ENCODE assay signal across 2 cellular contexts in the genomic region with DNA sequence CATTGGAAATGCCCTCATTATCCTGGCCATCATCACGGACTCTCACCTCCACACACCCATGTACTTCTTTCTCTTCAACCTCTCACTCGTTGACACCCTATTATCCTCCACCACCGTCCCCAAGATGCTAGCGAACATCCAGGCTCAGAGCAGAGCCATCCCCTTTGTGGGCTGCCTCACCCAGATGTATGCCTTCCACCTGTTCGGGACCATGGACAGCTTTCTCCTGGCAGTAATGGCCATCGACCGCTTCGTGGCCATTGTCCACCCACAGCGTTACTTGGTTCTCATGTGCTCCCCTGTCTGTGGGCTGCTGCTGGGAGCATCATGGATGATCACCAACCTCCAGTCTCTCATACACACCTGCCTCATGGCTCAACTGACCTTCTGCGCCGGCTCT.
TF ChIP-seq lines count a peak whose summit lies in the region.

No MANE protein-coding gene starts in this region.

TF ChIP-seq in A549, 52 proteins besides CTCF, POLR2A, EP300 and RAD21 (continued from another document):
- TF ChIP-seq, protein P1, sequence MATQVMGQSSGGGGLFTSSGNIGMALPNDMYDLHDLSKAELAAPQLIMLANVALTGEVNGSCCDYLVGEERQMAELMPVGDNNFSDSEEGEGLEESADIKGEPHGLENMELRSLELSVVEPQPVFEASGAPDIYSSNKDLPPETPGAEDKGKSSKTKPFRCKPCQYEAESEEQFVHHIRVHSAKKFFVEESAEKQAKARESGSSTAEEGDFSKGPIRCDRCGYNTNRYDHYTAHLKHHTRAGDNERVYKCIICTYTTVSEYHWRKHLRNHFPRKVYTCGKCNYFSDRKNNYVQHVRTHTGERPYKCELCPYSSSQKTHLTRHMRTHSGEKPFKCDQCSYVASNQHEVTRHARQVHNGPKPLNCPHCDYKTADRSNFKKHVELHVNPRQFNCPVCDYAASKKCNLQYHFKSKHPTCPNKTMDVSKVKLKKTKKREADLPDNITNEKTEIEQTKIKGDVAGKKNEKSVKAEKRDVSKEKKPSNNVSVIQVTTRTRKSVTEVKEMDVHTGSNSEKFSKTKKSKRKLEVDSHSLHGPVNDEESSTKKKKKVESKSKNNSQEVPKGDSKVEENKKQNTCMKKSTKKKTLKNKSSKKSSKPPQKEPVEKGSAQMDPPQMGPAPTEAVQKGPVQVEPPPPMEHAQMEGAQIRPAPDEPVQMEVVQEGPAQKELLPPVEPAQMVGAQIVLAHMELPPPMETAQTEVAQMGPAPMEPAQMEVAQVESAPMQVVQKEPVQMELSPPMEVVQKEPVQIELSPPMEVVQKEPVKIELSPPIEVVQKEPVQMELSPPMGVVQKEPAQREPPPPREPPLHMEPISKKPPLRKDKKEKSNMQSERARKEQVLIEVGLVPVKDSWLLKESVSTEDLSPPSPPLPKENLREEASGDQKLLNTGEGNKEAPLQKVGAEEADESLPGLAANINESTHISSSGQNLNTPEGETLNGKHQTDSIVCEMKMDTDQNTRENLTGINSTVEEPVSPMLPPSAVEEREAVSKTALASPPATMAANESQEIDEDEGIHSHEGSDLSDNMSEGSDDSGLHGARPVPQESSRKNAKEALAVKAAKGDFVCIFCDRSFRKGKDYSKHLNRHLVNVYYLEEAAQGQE (IDR thresholded peaks at IDR 0.05) = peak; percentile 63; the same call in 1 of the 2 replicates
- TF ChIP-seq FOXS1 (CRISPR knock-in tag; IDR thresholded peaks at IDR 0.05) = no peak
- no peak for TF ChIP-seq KDM5A (IDR thresholded peaks at IDR 0.05)
- TF ChIP-seq CEBPB (IDR thresholded peaks at IDR 0.05) = no peak
- TF ChIP-seq, protein P2, sequence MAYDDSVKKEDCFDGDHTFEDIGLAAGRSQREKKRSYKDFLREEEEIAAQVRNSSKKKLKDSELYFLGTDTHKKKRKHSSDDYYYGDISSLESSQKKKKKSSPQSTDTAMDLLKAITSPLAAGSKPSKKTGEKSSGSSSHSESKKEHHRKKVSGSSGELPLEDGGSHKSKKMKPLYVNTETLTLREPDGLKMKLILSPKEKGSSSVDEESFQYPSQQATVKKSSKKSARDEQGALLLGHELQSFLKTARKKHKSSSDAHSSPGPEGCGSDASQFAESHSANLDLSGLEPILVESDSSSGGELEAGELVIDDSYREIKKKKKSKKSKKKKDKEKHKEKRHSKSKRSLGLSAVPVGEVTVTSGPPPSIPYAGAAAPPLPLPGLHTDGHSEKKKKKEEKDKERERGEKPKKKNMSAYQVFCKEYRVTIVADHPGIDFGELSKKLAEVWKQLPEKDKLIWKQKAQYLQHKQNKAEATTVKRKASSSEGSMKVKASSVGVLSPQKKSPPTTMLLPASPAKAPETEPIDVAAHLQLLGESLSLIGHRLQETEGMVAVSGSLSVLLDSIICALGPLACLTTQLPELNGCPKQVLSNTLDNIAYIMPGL (CRISPR knock-in tag; IDR thresholded peaks at IDR 0.05; ENCODE audit: borderline replicate concordance) = no peak

TF ChIP-seq in GM23338, 12 proteins besides CTCF, POLR2A, EP300 and RAD21 (continued from another document):
- TF ChIP-seq, protein P1 (IDR thresholded peaks at IDR 0.05; ENCODE audit: unreplicated experiment) = peak; percentile 29
TF ChIP-seq in GM23338: peak in this region for 1.
